In genomic region chr19:52638601-52639000, GRCh38 we compare ENCODE assay signal across 8 cellular contexts. TPM values are rescaled to one million over a fixed set of nuclear protein-coding genes. Genes with fewer than 3 reads are reported as not detected.
DNase-seq lines count a peak whose midpoint lies in the region; ATAC-seq and TF ChIP-seq lines count a peak whose summit lies in the region.

No MANE protein-coding gene starts in this region.

- peaks cover 12 to 18% of the 10 kb centered on the region in 2 donors for H3K4me1 Mint-ChIP-seq in stimulated activated naive B cell treated with anti-CD40 and anti-IgM and Interleukin-4, amounts not matched to agents 10 μg/mL and 1 μg/mL and 100 μg/mL, for 72 hours

- peak overlapping the region; percentile 62 for H3K4me3 ChIP-seq in AG04450 (ENCODE audit: low read depth, low read length)
- peak overlapping the region; percentile 65 for H3K4me3 ChIP-seq in MG63

- 0 out of 2 replicates have a peak, but pooled peaks cover 4% of the 10 kb centered on the region for H3K36me3 ChIP-seq in MG63

- H3K4me3 Mint-ChIP-seq in stimulated activated naive B cell treated with anti-CD40 and anti-IgM and Interleukin-4, amounts not matched to agents 10 μg/mL and 1 μg/mL and 100 μg/mL, for 72 hours: peak overlapping the region; percentile 95

- H3K27ac ChIP-seq in AG04450 (ENCODE audit: low read depth, low read length): peak overlapping the region; percentile 81

- no peaks in the 10 kb centered on the region for H3K27me3 ChIP-seq in AG04450 (ENCODE audit: control insufficient read depth, insufficient read depth, low read length)
- no peaks in the 10 kb centered on the region for H3K27me3 ChIP-seq in MG63

- TF ChIP-seq CTCF in AG04450 (IDR thresholded peaks at IDR 0.05; ENCODE audit: low read depth, low read length): no peak

- no peaks in the 10 kb centered on the region for H3K27me3 Mint-ChIP-seq in stimulated activated naive B cell treated with anti-CD40 and anti-IgM and Interleukin-4, amounts not matched to agents 10 μg/mL and 1 μg/mL and 100 μg/mL, for 72 hours

- CTCF ChIA-PET in AG04450 (lab: Charles Lee): no interaction called here

- ATAC-seq in GM18517 (IDR thresholded peaks at IDR 0.05; ENCODE audit: unreplicated experiment): peak; percentile 17
- peak; percentile 31 to 35 for ATAC-seq in stimulated activated naive B cell treated with anti-CD40 and anti-IgM and Interleukin-4, amounts not matched to agents 10 μg/mL and 1 μg/mL and 100 μg/mL, for 72 hours (replicated peaks)

- POLR2A ChIA-PET in AG04450 (lab: Yijun Ruan, JAX): no interaction called here

- peak; percentile 30 for DNase-seq in AG04450 (ENCODE audit: low read depth, low spot score)
- DNase-seq in MG63: peak; percentile 64
- DNase-seq in brain pericyte (ENCODE audit: low read depth, low spot score): peak; percentile 6
- DNase-seq in kidney glomerular epithelial cell (lab: John Stamatoyannopoulos, UW): peak; percentile 68
- DNase-seq in stimulated activated naive B cell treated with anti-CD40 and anti-IgM and Interleukin-4, amounts not matched to agents 10 μg/mL and 1 μg/mL and 100 μg/mL, for 72 hours: peak; percentile 2
- DNase-seq in NCI-H526 treated with DMSO at 0.1 percent for 48 hours (lab: John Stamatoyannopoulos, UW): no peak
- no peak for DNase-seq in NCI-H1048 (lab: John Stamatoyannopoulos, UW)

- peaks cover 15 to 31% of the 10 kb centered on the region in 2 donors for H3K36me3 Mint-ChIP-seq in stimulated activated naive B cell treated with anti-CD40 and anti-IgM and Interleukin-4, amounts not matched to agents 10 μg/mL and 1 μg/mL and 100 μg/mL, for 72 hours

- H3K27ac Mint-ChIP-seq in stimulated activated naive B cell treated with anti-CD40 and anti-IgM and Interleukin-4, amounts not matched to agents 10 μg/mL and 1 μg/mL and 100 μg/mL, for 72 hours: no peak overlapping the region

- H3K9me3 Mint-ChIP-seq in stimulated activated naive B cell treated with anti-CD40 and anti-IgM and Interleukin-4, amounts not matched to agents 10 μg/mL and 1 μg/mL and 100 μg/mL, for 72 hours: peaks cover 0 to 6% of the 10 kb centered on the region in 2 donors

- H3K9me3 ChIP-seq in AG04450 (ENCODE audit: control insufficient read depth, insufficient read depth, low read length) (peaks cover 10% of the 10 kb centered on the region), MG63 (no peaks in the 10 kb centered on the region)

RNA-seq across cellular contexts. Expression of gene ZNF83, which starts 0.4 kb away (rescaled TPM):
- polyA plus RNA-seq in AG04450 (2011; rRNA removed): 41.4 and 53.1 TPM in 2 replicates
- polyA minus RNA-seq in AG04450 (2011; rRNA and poly(A)+ RNA removed): 24.9 and 34.4 TPM in 2 replicates
- total RNA-seq in MG63 (2014; rRNA removed; shearing (Covaris generic); ENCODE audit: low replicate concordance): 18.5 and 29.2 TPM in 2 replicates

Comparison
In these comparisons a context has a peak if more than half of its experiments do, and no peak if none do; other contexts are left out.
1. DNase-seq: peak in AG04450 (single experiment), MG63 (single experiment), brain pericyte (single experiment), kidney glomerular epithelial cell (single experiment) and stimulated activated naive B cell treated with anti-CD40 and anti-IgM and Interleukin-4, amounts not matched to agents 10 μg/mL and 1 μg/mL and 100 μg/mL, for 72 hours (single experiment); none in NCI-H526 treated with DMSO at 0.1 percent for 48 hours (single experiment) and NCI-H1048 (single experiment).